13 cellular contexts compared by ENCODE assay signal in the genomic region with DNA sequence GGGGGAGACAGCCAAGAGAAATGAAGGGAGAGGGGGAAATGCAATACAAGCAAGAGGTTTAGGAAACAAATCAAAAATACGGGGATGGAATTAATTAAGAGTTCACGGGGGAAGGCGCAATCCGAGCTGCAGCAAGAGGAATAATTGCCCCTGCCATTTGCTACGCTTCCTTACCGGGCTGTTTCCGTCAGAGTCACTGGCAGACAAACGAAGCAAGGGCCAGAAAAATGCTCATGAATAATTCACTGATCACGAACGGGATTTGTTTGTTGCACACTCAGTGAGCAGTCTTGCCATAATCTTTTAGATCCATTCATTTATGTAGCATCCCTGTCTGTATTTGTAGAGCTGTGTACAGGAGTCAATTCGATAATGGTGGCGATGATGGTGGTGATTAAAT. TPM values are rescaled to one million over a fixed set of nuclear protein-coding genes. Genes with fewer than 3 reads are reported as not detected.
DNase-seq lines count a peak whose midpoint lies in the region; ATAC-seq, FAIRE-seq and TF ChIP-seq lines count a peak whose summit lies in the region.
"Had no signal": no experiment of that assay in that cellular context is flagged by ENCODE, and none has a peak within 500 bp of the region (broad histone marks: within the 10 kb centered on the region; RNA-seq: fewer than 3 reads in every experiment).

No MANE protein-coding gene starts in this region.

- intact Hi-C loops in HepG2 (cut with micrococcal nuclease; ENCODE audit: unreplicated experiment) = no loop called here
- intact Hi-C loops in right lobe of liver (cut with DNase I) = no loop called here
- intact Hi-C loops in GM12878 (cut with micrococcal nuclease; ENCODE audit: unreplicated experiment) = no loop called here
- intact Hi-C loops in kidney (cut with DNase I) = no loop called here
- intact Hi-C loops in vagina (cut with DNase I) = no loop called here
- intact Hi-C loops in OCI-LY7 (cut with micrococcal nuclease; ENCODE audit: unreplicated experiment) = no loop called here

- BruUV-seq in HepG2 (replicated peaks; lab: Mats Ljungman, UMichigan) (TSS peak; percentile 35), GM12878 (replicated peaks; lab: Mats Ljungman, UMichigan) (TSS peak; percentile 60), OCI-LY7 (replicated peaks; lab: Mats Ljungman, UMichigan) (no TSS peak)

- 98% methylated on average over 12 of the region's 12 CpGs for WGBS in HepG2 (ENCODE audit: low lambda C conversion rate)
- WGBS in right lobe of liver (ENCODE audit: insufficient coverage, low coverage, low lambda C conversion rate, missing lambda C conversion rate) = 85% methylated on average over 11 of the region's 12 CpGs
- WGBS in GM12878 (ENCODE audit: insufficient coverage, insufficient replicate concordance, low lambda C conversion rate, missing lambda C conversion rate) = 94% methylated on average over 12 of the region's 12 CpGs

- no peak overlapping the region for H3K4me3 ChIP-seq in HepG2 (replicated peaks in 1 of 3; ENCODE audit: insufficient read depth in 1 of 3, low read depth in 2 of 3, low read length in 3 of 3)
- H3K4me3 ChIP-seq in right lobe of liver = no peak overlapping the region
- no peak overlapping the region for H3K4me3 ChIP-seq in GM12878
- peak overlapping the region; percentile 31 to 47 for H3K4me3 ChIP-seq in kidney (ENCODE audit: low read length in 2 of 2)
- peak overlapping the region; percentile 12 to 32 for H3K4me3 ChIP-seq in vagina
- H3K4me3 ChIP-seq in OCI-LY7 (ENCODE audit: low read depth, low read length, poor library complexity, severe bottlenecking) = no peak overlapping the region

- SMC1A ChIA-PET in GM12878 (lab: Charles Lee; ENCODE audit: uncharacterized antibody, unreplicated experiment) = interaction anchor here (1.1 to 1.2 kb wide), 2 partner anchors 10 to 14 kb away, joined by 4 to 9 read pairs; no protein-coding TSS in a partner anchor

- no peak for TF ChIP-seq EP300 in HepG2 (IDR thresholded peaks at IDR 0.05; ENCODE audit: low read depth in 2 of 2, low read length in 2 of 2)
- TF ChIP-seq EP300 in HepG2 (CRISPR knock-in tag; IDR thresholded peaks at IDR 0.05; ENCODE audit: borderline replicate concordance) = no peak
- no peak for TF ChIP-seq EP300 in GM12878 (IDR thresholded peaks at IDR 0.05; ENCODE audit: borderline replicate concordance in 1 of 2, control insufficient read depth in 1 of 2, low read depth in 2 of 2, low read length in 2 of 2)

- TF ChIP-seq POLR2A in HepG2 (IDR thresholded peaks at IDR 0.05; ENCODE audit: insufficient read depth in 1 of 2, low read depth in 2 of 2, low read length in 2 of 2) (no peak), right lobe of liver (IDR thresholded peaks at IDR 0.05) (no peak), GM12878 (IDR thresholded peaks at IDR 0.05; ENCODE audit: low read depth, low read length) (no peak), vagina (IDR thresholded peaks at IDR 0.05) (no peak)

- H3K9ac ChIP-seq in HepG2 (ENCODE audit: insufficient read depth, low read depth, low read length) (no peak overlapping the region), GM12878 (ENCODE audit: control insufficient read depth, insufficient read depth, low read length) (no peak overlapping the region), kidney (ENCODE audit: low read length in 2 of 2) (no peak overlapping the region)
- H3K9ac ChIP-seq: KMS-11 had no signal

- no peaks in the 10 kb centered on the region for H4K20me1 ChIP-seq in HepG2 (ENCODE audit: insufficient read depth, low read length)
- no peaks in the 10 kb centered on the region for H4K20me1 ChIP-seq in GM12878 (ENCODE audit: control insufficient read depth, insufficient read depth)
- no peaks in the 10 kb centered on the region for H4K20me1 ChIP-seq in OCI-LY7 (ENCODE audit: insufficient read depth, low read length)

- no peak overlapping the region for H3K27ac ChIP-seq in HepG2 (ENCODE audit: extremely low read length, insufficient read depth, low read length)
- no peak overlapping the region for H3K27ac ChIP-seq in right lobe of liver
- no peak overlapping the region for H3K27ac ChIP-seq in GM12878 (ENCODE audit: control insufficient read depth, insufficient read depth)
- no peak overlapping the region for H3K27ac ChIP-seq in kidney (ENCODE audit: low read depth in 2 of 2, low read length in 2 of 2)
- peak overlapping the region; percentile 5 for H3K27ac ChIP-seq in vagina
- no peak overlapping the region for H3K27ac ChIP-seq in OCI-LY7 (ENCODE audit: low read depth, low read length, poor library complexity, severe bottlenecking)
- H3K27ac ChIP-seq: KMS-11, VCaP had no signal

- no peak for TF ChIP-seq CTCF in HepG2 (CRISPR knock-in tag; IDR thresholded peaks at IDR 0.05)
- no peak for TF ChIP-seq CTCF in right lobe of liver (IDR thresholded peaks at IDR 0.05)
- no peak for TF ChIP-seq CTCF in GM12878 (IDR thresholded peaks at IDR 0.05 in 2 of 3, conservative IDR thresholded peaks at IDR 0.05 in 1 of 3; ENCODE audit: control insufficient read depth in 2 of 3, extremely low read depth in 1 of 3, insufficient read depth in 1 of 3, low read depth in 3 of 3, low read length in 3 of 3)
- TF ChIP-seq CTCF in kidney (IDR thresholded peaks at IDR 0.05; ENCODE audit: borderline replicate concordance, extremely low read depth, insufficient read depth) = no peak
- TF ChIP-seq CTCF in vagina (IDR thresholded peaks at IDR 0.05) = no peak
- no peak for TF ChIP-seq CTCF in OCI-LY7 (conservative IDR thresholded peaks at IDR 0.05; ENCODE audit: low read length)

- H3K4me2 ChIP-seq in HepG2 (ENCODE audit: low read depth, low read length) = no peak overlapping the region
- H3K4me2 ChIP-seq in GM12878 (ENCODE audit: control insufficient read depth, insufficient read depth) = no peak overlapping the region
- H3K4me2 ChIP-seq in OCI-LY7 (ENCODE audit: low read length) = no peak overlapping the region
- H3K4me2 ChIP-seq: KMS-11 had no signal

- H3K27me3 ChIP-seq in HepG2 (ENCODE audit: control insufficient read depth in 1 of 2, insufficient read depth in 2 of 2, low read length in 2 of 2) (no peaks in the 10 kb centered on the region), right lobe of liver (no peaks in the 10 kb centered on the region), GM12878 (replicated peaks in 1 of 2; ENCODE audit: control insufficient read depth in 2 of 2, insufficient read depth in 2 of 2, low read length in 1 of 2) (no peaks in the 10 kb centered on the region), vagina (no peaks in the 10 kb centered on the region)

- H3K9me3 ChIP-seq in HepG2 (ENCODE audit: low read length) = no peaks in the 10 kb centered on the region
- H3K9me3 ChIP-seq in right lobe of liver = no peaks in the 10 kb centered on the region
- peaks cover 10% of the 10 kb centered on the region; the same call in 2 of the 3 replicates for H3K9me3 ChIP-seq in GM12878 (replicated peaks; ENCODE audit: control insufficient read depth, insufficient read depth, low read length)
- no peaks in the 10 kb centered on the region for H3K9me3 ChIP-seq in kidney (ENCODE audit: control insufficient read depth in 1 of 2, low read length in 2 of 2)
- H3K9me3 ChIP-seq in vagina = no peaks in the 10 kb centered on the region
- peaks cover 6% of the 10 kb centered on the region; the same call in 1 of the 2 replicates for H3K9me3 ChIP-seq in OCI-LY7 (ENCODE audit: low read length)

- DNase-seq in HepG2 (ENCODE audit: low spot score) (no peak), right lobe of liver (no peak), GM12878 (ENCODE audit: low read depth, low spot score) (no peak), kidney (no peak), vagina (ENCODE audit: extremely low spot score in 2 of 2) (no peak), OCI-LY7 (ENCODE audit: low spot score) (no peak), T-helper 1 cell (no peak)
- DNase-seq: activated naive CD4-positive, alpha-beta T cell treated with anti-CD3 and anti-CD28 coated beads, Interleukin-2, amount 50 U/mL, for 16 hours; stimulated activated CD4-positive, alpha-beta T cell treated with anti-CD3 and anti-CD28 coated beads, Interleukin-2, amount 100 ng/mL, for 48 hours had no signal

- ATAC-seq in HepG2 = no peak
- no peak for ATAC-seq in right lobe of liver
- ATAC-seq in GM12878 = no peak
- ATAC-seq in GM18873 (IDR thresholded peaks at IDR 0.05; ENCODE audit: low FRiP score, unreplicated experiment) = no peak

- H3K4me1 ChIP-seq in HepG2 (ENCODE audit: insufficient read depth, low read length) (peaks cover 33% of the 10 kb centered on the region), right lobe of liver (peaks cover 0 to 23% (median 9%) of the 10 kb centered on the region in 4 donors), GM12878 (ENCODE audit: control insufficient read depth, insufficient read depth, low read length) (peaks cover 17% of the 10 kb centered on the region), kidney (ENCODE audit: control insufficient read depth in 1 of 2, insufficient read depth in 1 of 2, low read depth in 1 of 2, low read length in 2 of 2) (peaks cover 3% of the 10 kb centered on the region in 2 donors), vagina (peaks cover 10% of the 10 kb centered on the region), OCI-LY7 (ENCODE audit: insufficient read depth, low read length, poor library complexity, severe bottlenecking) (no peaks in the 10 kb centered on the region)

- in situ Hi-C loops in HepG2 (cut with HindIII; ENCODE audit: extremely low pct_ligation_motif_present, low pct_unique_long_range_greater_than_20kb) = no loop called here
- in situ Hi-C loops in GM12878 (cut with MboI) = no loop called here

- FAIRE-seq in HepG2 (lab: Jason Lieb, UNC) = no peak
- no peak for FAIRE-seq in GM12878 (lab: Jason Lieb, UNC)
- no peak for FAIRE-seq in kidney (lab: Jason Lieb, UNC)
- FAIRE-seq: islet of Langerhans had no signal

- no peaks in the 10 kb centered on the region for H3K9me2 ChIP-seq in OCI-LY7 (ENCODE audit: insufficient read depth, low read length)

- H3K79me2 ChIP-seq in HepG2 (ENCODE audit: insufficient read depth, low read length) = no peaks in the 10 kb centered on the region
- no peaks in the 10 kb centered on the region; the same call in 1 of the 2 replicates for H3K79me2 ChIP-seq in GM12878 (ENCODE audit: control insufficient read depth, insufficient read depth, low read length)
- no peaks in the 10 kb centered on the region for H3K79me2 ChIP-seq in OCI-LY7 (ENCODE audit: insufficient read depth, low read depth, low read length)

- POLR2A ChIA-PET in HepG2 (lab: Yijun Ruan, JAX) (no interaction called here), GM12878 (lab: Charles Lee) (interaction anchor here (0.5 to 0.7 kb wide), 2 partner anchors 21 to 26 kb away, joined by 3 read pairs; no protein-coding TSS in a partner anchor), OCI-LY7 (lab: Charles Lee) (interaction anchor here (0.7 to 3.2 kb wide), 3 partner anchors 10 to 18 kb away, joined by 3 to 21 read pairs (median 3); no protein-coding TSS in a partner anchor)

- H3K36me3 ChIP-seq in HepG2 (replicated peaks in 1 of 2; ENCODE audit: control insufficient read depth in 1 of 2, insufficient read depth in 2 of 2, low read length in 2 of 2) = peaks cover 4 to 9% of the 10 kb centered on the region in 2 experiments; a peak in 3 of 5 replicates
- H3K36me3 ChIP-seq in right lobe of liver = no peaks in the 10 kb centered on the region
- H3K36me3 ChIP-seq in GM12878 (ENCODE audit: control insufficient read depth in 2 of 2, insufficient read depth in 2 of 2, low read length in 1 of 2) = peaks cover 1 to 29% of the 10 kb centered on the region in 2 experiments; a peak in 3 of 4 replicates
- no peaks in the 10 kb centered on the region for H3K36me3 ChIP-seq in kidney (ENCODE audit: control insufficient read depth in 1 of 2, insufficient read depth in 2 of 2, low read length in 2 of 2)
- no peaks in the 10 kb centered on the region for H3K36me3 ChIP-seq in vagina
- H3K36me3 ChIP-seq in OCI-LY7 (ENCODE audit: insufficient read depth, low read length) = no peaks in the 10 kb centered on the region

- H2AFZ ChIP-seq in HepG2 (ENCODE audit: low read length) (no peak overlapping the region), GM12878 (ENCODE audit: control insufficient read depth, low read depth, low read length) (no peak overlapping the region), OCI-LY7 (ENCODE audit: low read length) (no peak overlapping the region)

- TF ChIP-seq RAD21 in HepG2 (CRISPR knock-in tag; IDR thresholded peaks at IDR 0.05) (no peak), GM12878 (IDR thresholded peaks at IDR 0.05; ENCODE audit: insufficient read depth, low read depth, low read length) (no peak)

- RAD21 ChIA-PET in GM12878 (lab: Charles Lee; ENCODE audit: unreplicated experiment) = interaction anchor here (1.3 kb wide), 1 partner anchor 9 kb away, joined by 4 read pairs; no protein-coding TSS in a partner anchor

- CTCF ChIA-PET in HepG2 (lab: Yijun Ruan, JAX; ENCODE audit: low intra/inter-chr PET ratio, low total read pairs) (no interaction called here), GM12878 (lab: Yijun Ruan, JAX) (interaction anchor here (1.2 kb wide), 1 partner anchor 9 kb away, joined by 4 read pairs; no protein-coding TSS in a partner anchor), OCI-LY7 (lab: Charles Lee; ENCODE audit: unreplicated experiment) (no interaction called here)

RNA-seq across cellular contexts. Expression of gene PLXNC1, which starts 39.0 kb away (rescaled TPM):
- total RNA-seq in HepG2 (2016; rRNA removed; fragmentation: Illumina TruSeq; extraction: Trizol) (7.3 and 11.2 TPM in 2 replicates), right lobe of liver (1 to 10 TPM; 1.6 to 7.0 (median 3.5) TPM), GM12878 (2014; rRNA removed) (29.4 and 31.9 TPM in 2 replicates), GM12878 (2014; rRNA removed; fragmentation: Illumina TruSeq; extraction: Trizol) (34.6 and 34.8 TPM in 2 replicates), GM12878 (2021) (35.2 and 36.4 TPM in 2 replicates), kidney (11.6 TPM), vagina (14.2 TPM), OCI-LY7 (2022) (8.0 and 9.1 TPM in 2 replicates)
- 8.1 and 9.0 TPM in 2 replicates for total RNA-seq in HepG2 (2016; cell fraction: cytosol; rRNA removed; fragmentation: Illumina TruSeq; extraction: Trizol; ENCODE audit: low read depth)
- total RNA-seq in HepG2 (2016; cell fraction: insoluble cytoplasmic fraction; rRNA removed; fragmentation: Illumina TruSeq; extraction: Trizol) = 6.3 and 12.7 TPM in 2 replicates
- 2.8 and 3.1 TPM in 2 replicates for total RNA-seq in HepG2 (2016; cell fraction: membrane; rRNA removed; fragmentation: Illumina TruSeq; extraction: Trizol)
- total RNA-seq in HepG2 (2016; cell fraction: nucleus; rRNA removed; fragmentation: Illumina TruSeq; extraction: Trizol) = 20.3 and 30.3 TPM in 2 replicates
- polyA plus RNA-seq in HepG2 (2011; rRNA removed) (6.0 and 6.6 TPM in 2 replicates), GM12878 (2011; rRNA removed) (41.2 and 47.8 TPM in 2 replicates), GM12878 (2014; fragmentation: Illumina TruSeq; extraction: Trizol) (29.5 and 33.2 TPM in 2 replicates), GM12878 (2014; fragmentation: Nextera tagmentation; extraction: Ambion mirVana) (1 to 10 TPM; 5.2 to 6.6 TPM), GM12878 (2014; rRNA removed) (17.8 and 19.8 TPM in 2 replicates), GM12878 (2016; fragmentation: Nextera tagmentation; extraction: Ambion mirVana) (1 to 10 TPM; 6.3 to 8.6 TPM), kidney (ENCODE audit: insufficient read depth, low read depth, low replicate concordance) (1.8 TPM)
- 2.7 and 3.6 TPM in 2 replicates for polyA plus RNA-seq in HepG2 (2011; cell fraction: cytosol; rRNA removed)
- 13.0 and 16.5 TPM in 2 replicates for polyA plus RNA-seq in HepG2 (2011; cell fraction: nucleus; rRNA removed)
- polyA plus RNA-seq in HepG2 (2012) = 4.8 and 5.2 TPM in 2 replicates
- 0.16 and 0.22 TPM in 2 replicates for polyA plus RNA-seq in HepG2 (2016; cell fraction: cytosol; fragmentation: Illumina TruSeq; extraction: Trizol; ENCODE audit: low read depth)
- polyA plus RNA-seq in HepG2 (2016; cell fraction: insoluble cytoplasmic fraction; fragmentation: Illumina TruSeq; extraction: Trizol; ENCODE audit: low read depth) = 3.0 and 3.1 TPM in 2 replicates
- polyA plus RNA-seq in HepG2 (2016; cell fraction: membrane; fragmentation: Illumina TruSeq; extraction: Trizol; ENCODE audit: low read depth) = 0.32 and 0.63 TPM in 2 replicates
- polyA plus RNA-seq in HepG2 (2016; cell fraction: nucleus; fragmentation: Illumina TruSeq; extraction: Trizol; ENCODE audit: insufficient read depth, low read depth) = 13.8 and 13.9 TPM in 2 replicates
- polyA minus RNA-seq in HepG2 (2011; rRNA and poly(A)+ RNA removed; ENCODE audit: low replicate concordance) = 0.37 and 27.7 TPM in 2 replicates
- 6.3 and 6.7 TPM in 2 replicates for polyA minus RNA-seq in HepG2 (2011; cell fraction: cytosol; rRNA and poly(A)+ RNA removed)
- 59.7 and 63.2 TPM in 2 replicates for polyA minus RNA-seq in HepG2 (2011; cell fraction: nucleus; rRNA and poly(A)+ RNA removed)
- total RNA-seq in GM12878 (2013; cell fraction: nucleolus; rRNA removed) = 343 and 360 TPM in 2 replicates
- polyA plus RNA-seq in GM12878 (2011; ENCODE audit: low read depth) = 10.7 TPM
- 20.9 and 21.4 TPM in 2 replicates for polyA plus RNA-seq in GM12878 (2011; cell fraction: cytosol; rRNA removed)
- 52.1 and 55.5 TPM in 2 replicates for polyA plus RNA-seq in GM12878 (2011; cell fraction: nucleus; rRNA removed)
- polyA plus RNA-seq in GM12878 (2012) = 13.0 and 18.3 TPM in 2 replicates
- polyA minus RNA-seq in GM12878 (2011; rRNA and poly(A)+ RNA removed) = 101 and 119 TPM in 2 replicates
- 21.5 and 24.2 TPM in 2 replicates for polyA minus RNA-seq in GM12878 (2011; cell fraction: cytosol; rRNA and poly(A)+ RNA removed)
- polyA minus RNA-seq in GM12878 (2011; cell fraction: nucleus; rRNA and poly(A)+ RNA removed) = 88.5 and 139 TPM in 2 replicates
- 3.6 and 4.5 TPM in 2 replicates for total RNA-seq in OCI-LY7 (2014; rRNA removed; shearing (Covaris generic))

Comparison
In these comparisons a context has a peak if more than half of its experiments do, and no peak if none do; other contexts are left out.
1. H3K4me3 ChIP-seq: peak in kidney (2 of 2) and vagina (2 of 2); none in HepG2 (0 of 3), right lobe of liver (0 of 3), GM12878 (single experiment) and OCI-LY7 (single experiment).